8 cellular contexts compared by ENCODE assay signal in the genomic region with DNA sequence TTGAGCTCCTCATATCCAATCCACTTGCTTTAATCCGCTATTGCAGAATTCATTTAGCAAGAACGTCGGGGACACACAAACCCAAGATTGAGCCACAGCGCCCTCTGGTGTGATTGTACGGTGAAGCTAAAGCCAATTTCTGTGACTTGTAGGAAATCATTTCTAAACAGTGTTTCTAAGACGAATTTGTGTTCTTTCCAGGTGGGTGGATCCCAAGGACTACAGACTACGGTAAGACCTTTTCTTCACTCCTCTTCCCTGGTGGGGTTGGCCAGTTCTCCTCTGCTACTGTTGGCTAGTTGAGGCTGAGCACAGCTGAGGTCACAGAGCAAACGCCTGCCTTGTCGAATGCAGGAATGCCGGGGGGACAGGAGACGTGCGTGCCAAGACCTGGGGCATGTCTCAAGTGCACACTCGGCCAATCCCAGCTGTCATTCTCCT. TPM values are rescaled to one million over a fixed set of nuclear protein-coding genes. Genes with fewer than 3 reads are reported as not detected.
DNase-seq lines count a peak whose midpoint lies in the region; ATAC-seq and TF ChIP-seq lines count a peak whose summit lies in the region.

No MANE protein-coding gene starts in this region.

- H3K23ac ChIP-seq in IMR-90 (ENCODE audit: low read depth, low read length) = no peak overlapping the region

- H2BK5ac ChIP-seq in IMR-90 (ENCODE audit: low read depth, low read length, poor library complexity, severe bottlenecking) = no peak overlapping the region

- no peaks in the 10 kb centered on the region for H4K20me1 ChIP-seq in IMR-90 (ENCODE audit: insufficient read depth, low read length)

- ATAC-seq in IMR-90 (ENCODE audit: low read depth) (peak; percentile 87), Panc1 (peak; percentile 65; the same call in 1 of the 2 replicates), omental fat pad (ENCODE audit: low FRiP score) (peak; percentile 79), HG03139 (IDR thresholded peaks at IDR 0.05; ENCODE audit: unreplicated experiment) (no peak)

- BruUV-seq in IMR-90 (replicated peaks; lab: Mats Ljungman, UMichigan) = no TSS peak
- BruUV-seq in Panc1 (replicated peaks; lab: Mats Ljungman, UMichigan) = no TSS peak

- intact Hi-C loops in IMR-90 (cut with micrococcal nuclease) = loop anchor here (1.0 to 10.0 kb wide), 7 partner anchors 103 to 1621 kb away; no protein-coding TSS in a partner anchor
- intact Hi-C loops in Panc1 (cut with micrococcal nuclease; ENCODE audit: unreplicated experiment) = loop anchor here (1.0 to 10.0 kb wide), 4 partner anchors 40 to 283 kb away; partner anchors contain the start of gene ARMS2

- H3K4me1 ChIP-seq in IMR-90 (ENCODE audit: control insufficient read depth, insufficient read depth, low read length) (no peaks in the 10 kb centered on the region), Panc1 (ENCODE audit: control insufficient read depth, insufficient read depth, low read length) (no peaks in the 10 kb centered on the region)

- no peak overlapping the region for H3K18ac ChIP-seq in IMR-90 (ENCODE audit: low read depth, low read length)

- peak overlapping the region; percentile 66 for H2AK9ac ChIP-seq in IMR-90 (replicated peaks; ENCODE audit: low read depth, low read length, poor library complexity)

- no peak overlapping the region for H2BK120ac ChIP-seq in IMR-90 (ENCODE audit: low read depth, low read length)

- no peaks in the 10 kb centered on the region for H3K36me3 ChIP-seq in IMR-90 (ENCODE audit: control insufficient read depth, insufficient read depth, low read length)
- H3K36me3 ChIP-seq in Panc1 (ENCODE audit: control insufficient read depth, insufficient read depth, low read length) = no peaks in the 10 kb centered on the region

- H4K8ac ChIP-seq in IMR-90 (ENCODE audit: low read depth in 2 of 2, low read length in 2 of 2) = no peak overlapping the region

- H2AFZ ChIP-seq in IMR-90 (replicated peaks; ENCODE audit: low read length, poor library complexity) = peak overlapping the region; percentile 38

- TF ChIP-seq POLR2A in IMR-90 (IDR thresholded peaks at IDR 0.05; ENCODE audit: low read depth, low read length) = 0 out of 2 replicates have a peak, but pooled peaks have one; percentile 45

- H3K9me1 ChIP-seq in IMR-90 (ENCODE audit: insufficient read depth, low read length) = no peaks in the 10 kb centered on the region

- no peak overlapping the region for H2AK5ac ChIP-seq in IMR-90 (ENCODE audit: low read depth, low read length)

- H2BK15ac ChIP-seq in IMR-90 (ENCODE audit: low read depth, low read length) = no peak overlapping the region

- CTCF ChIA-PET in IMR-90 (lab: Yijun Ruan, JAX) = interaction anchor here (0.6 to 1.8 kb wide), 23 partner anchors 8 to 281 kb away, joined by 3 to 14 read pairs (median 4); partner anchors contain the start of gene ARMS2
- CTCF ChIA-PET in Panc1 (lab: Charles Lee) = interaction anchor here (0.6 to 1.6 kb wide), 9 partner anchors 9 to 319 kb away, joined by 3 to 14 read pairs (median 3); no protein-coding TSS in a partner anchor

- peak; percentile 91 for TF ChIP-seq RAD21 in IMR-90 (IDR thresholded peaks at IDR 0.05; ENCODE audit: low read length)

- H4K91ac ChIP-seq in IMR-90 (ENCODE audit: insufficient read depth, low read depth, low read length) = no peak overlapping the region

- no CpG with 5 or more reads among the region's 13 CpGs for WGBS in IMR-90 (ENCODE audit: extremely low coverage in 2 of 2, insufficient read length in 1 of 2), 2 experiments

- dilution Hi-C loops in IMR-90 (cut with HindIII; ENCODE audit: low sequenced_read_pairs, unreplicated experiment) = no loop called here

- H3K9ac ChIP-seq in IMR-90 (ENCODE audit: low read depth, low read length) = no peak overlapping the region

- peak overlapping the region; percentile 83 for H3K4me2 ChIP-seq in IMR-90 (ENCODE audit: low read depth, low read length)

- POLR2A ChIA-PET in IMR-90 (lab: Charles Lee; ENCODE audit: unreplicated experiment) = no interaction called here
- POLR2A ChIA-PET in Panc1 (lab: Charles Lee) = no interaction called here

- no peak overlapping the region for H3K4ac ChIP-seq in IMR-90 (ENCODE audit: low read depth, low read length)

- H3K14ac ChIP-seq in IMR-90 (replicated peaks; ENCODE audit: low read depth, low read length) = no peak overlapping the region

- H3K79me1 ChIP-seq in IMR-90 (ENCODE audit: low read depth in 1 of 2, low read length in 2 of 2) = no peaks in the 10 kb centered on the region

- no peak overlapping the region for H2BK20ac ChIP-seq in IMR-90 (ENCODE audit: low read depth, low read length)

- peak; percentile 91 for TF ChIP-seq CTCF in IMR-90 (conservative IDR thresholded peaks at IDR 0.05; ENCODE audit: low read depth, low read length)
- peak; percentile 91 for TF ChIP-seq CTCF in Panc1 (IDR thresholded peaks at IDR 0.05)
- peak; percentile 79 for TF ChIP-seq CTCF in foreskin fibroblast (IDR thresholded peaks at IDR 0.05; ENCODE audit: low read depth, low read length)
- peak in 2 of 3 donors; percentile 6 to 25 for TF ChIP-seq CTCF in omental fat pad (IDR thresholded peaks at IDR 0.05)

- H3K27ac ChIP-seq in IMR-90 (ENCODE audit: insufficient read depth, low read length) = no peak overlapping the region
- H3K27ac ChIP-seq in Panc1 (ENCODE audit: low read length) = no peak overlapping the region
- H3K27ac ChIP-seq in substantia nigra (ENCODE audit: low read depth, low read length, poor library complexity, severe bottlenecking) = peak overlapping the region; percentile 57

- H4K5ac ChIP-seq in IMR-90 (ENCODE audit: low read depth, low read length) = no peak overlapping the region

- peaks cover 18% of the 10 kb centered on the region for H3K27me3 ChIP-seq in IMR-90 (ENCODE audit: control insufficient read depth, insufficient read depth, low read length)
- peaks cover 3% of the 10 kb centered on the region; the same call in 1 of the 2 replicates for H3K27me3 ChIP-seq in Panc1 (ENCODE audit: control insufficient read depth, insufficient read depth, low read length)

- peak; percentile 46 for DNase-seq in COLO829 (ENCODE audit: low spot score)
- DNase-seq in IMR-90 = peak; percentile 79
- DNase-seq in Panc1 (ENCODE audit: low read depth, low spot score) = peak; percentile 79
- peak; percentile 38 to 62 for DNase-seq in activated T-helper 1 cell treated with anti-CD3 and anti-CD28 coated beads, Interleukin-2, amount 50 U/mL, for 16 hours (ENCODE audit: low read depth in 1 of 2, low spot score in 1 of 2)
- DNase-seq in foreskin fibroblast = peak; percentile 72 to 92
- DNase-seq in omental fat pad (ENCODE audit: low spot score) = peak; percentile 92
- peak in 45 of 49 donors; percentile 14 to 83 (median 63) for DNase-seq in substantia nigra (lab: John Stamatoyannopoulos, UW)

- no peaks in the 10 kb centered on the region for H3K9me3 ChIP-seq in IMR-90 (ENCODE audit: control insufficient read depth, insufficient read depth, low read length)
- H3K9me3 ChIP-seq in Panc1 (ENCODE audit: control insufficient read depth, insufficient read depth, low read depth, low read length) = no peaks in the 10 kb centered on the region

- no peak overlapping the region for H3K56ac ChIP-seq in IMR-90 (ENCODE audit: extremely low read depth, insufficient read depth, low read length)

- in situ Hi-C loops in IMR-90 (cut with MboI; ENCODE audit: low sequenced_read_pairs) = loop anchor here (5.0 to 10.0 kb wide), 2 partner anchors 111 to 268 kb away; partner anchors contain the start of gene ARMS2
- in situ Hi-C loops in Panc1 (cut with HindIII; ENCODE audit: low pct_unique_long_range_greater_than_20kb, low sequenced_read_pairs) = no loop called here

- H3K4me3 ChIP-seq in IMR-90 (ENCODE audit: insufficient read depth, low read depth, low read length) = no peak overlapping the region
- peak overlapping the region in 1 of 2 experiments; percentile 49; a peak in 2 of 4 replicates for H3K4me3 ChIP-seq in Panc1 (ENCODE audit: low read depth in 2 of 2, low read length in 2 of 2)
- H3K4me3 ChIP-seq in foreskin fibroblast (ENCODE audit: low read depth in 1 of 2, low read length in 2 of 2) = peak overlapping the region in 1 of 2 donors; percentile 37

TF ChIP-seq in IMR-90, 13 proteins besides CTCF, POLR2A, EP300 and RAD21:
- TF ChIP-seq CEBPB (IDR thresholded peaks at IDR 0.05; ENCODE audit: low read depth, low read length) (peak; percentile 61), SMC3 (IDR thresholded peaks at IDR 0.05; ENCODE audit: low read depth, low read length) (peak; percentile 97), MAZ (IDR thresholded peaks at IDR 0.05; ENCODE audit: borderline replicate concordance, low read depth, low read length) (peak; percentile 36; the same call in 1 of the 2 replicates), BHLHE40 (IDR thresholded peaks at IDR 0.05; ENCODE audit: low read depth, low read length) (no peak)
- TF ChIP-seq, protein P1, sequence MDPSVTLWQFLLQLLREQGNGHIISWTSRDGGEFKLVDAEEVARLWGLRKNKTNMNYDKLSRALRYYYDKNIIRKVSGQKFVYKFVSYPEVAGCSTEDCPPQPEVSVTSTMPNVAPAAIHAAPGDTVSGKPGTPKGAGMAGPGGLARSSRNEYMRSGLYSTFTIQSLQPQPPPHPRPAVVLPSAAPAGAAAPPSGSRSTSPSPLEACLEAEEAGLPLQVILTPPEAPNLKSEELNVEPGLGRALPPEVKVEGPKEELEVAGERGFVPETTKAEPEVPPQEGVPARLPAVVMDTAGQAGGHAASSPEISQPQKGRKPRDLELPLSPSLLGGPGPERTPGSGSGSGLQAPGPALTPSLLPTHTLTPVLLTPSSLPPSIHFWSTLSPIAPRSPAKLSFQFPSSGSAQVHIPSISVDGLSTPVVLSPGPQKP (IDR thresholded peaks at IDR 0.05; ENCODE audit: borderline replicate concordance, low read depth, low read length) = no peak

RNA-seq across cellular contexts. Expression of gene DMBT1, which starts 5.2 kb away (rescaled TPM):
- total RNA-seq in IMR-90 (2012; rRNA removed) (under 0.01 TPM in 1 of 2 replicates, not detected in the other), Panc1 (2021; ENCODE audit: unreplicated experiment) (0.05 TPM), omental fat pad (under 1 TPM in 2 of 4 donors, not detected in 2; 0.06 to 0.28 TPM)
- polyA plus RNA-seq in IMR-90 (2012; rRNA removed) = not detected in 2 replicates
- polyA plus RNA-seq in IMR-90 (2012; cell fraction: cytosol; rRNA removed) = not detected in 2 replicates
- not detected in 2 replicates for polyA plus RNA-seq in IMR-90 (2012; cell fraction: nucleus; rRNA removed; ENCODE audit: low replicate concordance)
- polyA plus RNA-seq in Panc1 (2012; ENCODE audit: insufficient read length) = 0.08 TPM

Comparison
In these comparisons a context has a peak if more than half of its experiments do, and no peak if none do; other contexts are left out.
1. CTCF ChIP-seq: peak in every context shown above with its lines; median percentile 91 in IMR-90; 91 in Panc1; 79 in foreskin fibroblast; 16 in omental fat pad.